ENCODE assay signal across 26 cellular contexts in the genomic region with DNA sequence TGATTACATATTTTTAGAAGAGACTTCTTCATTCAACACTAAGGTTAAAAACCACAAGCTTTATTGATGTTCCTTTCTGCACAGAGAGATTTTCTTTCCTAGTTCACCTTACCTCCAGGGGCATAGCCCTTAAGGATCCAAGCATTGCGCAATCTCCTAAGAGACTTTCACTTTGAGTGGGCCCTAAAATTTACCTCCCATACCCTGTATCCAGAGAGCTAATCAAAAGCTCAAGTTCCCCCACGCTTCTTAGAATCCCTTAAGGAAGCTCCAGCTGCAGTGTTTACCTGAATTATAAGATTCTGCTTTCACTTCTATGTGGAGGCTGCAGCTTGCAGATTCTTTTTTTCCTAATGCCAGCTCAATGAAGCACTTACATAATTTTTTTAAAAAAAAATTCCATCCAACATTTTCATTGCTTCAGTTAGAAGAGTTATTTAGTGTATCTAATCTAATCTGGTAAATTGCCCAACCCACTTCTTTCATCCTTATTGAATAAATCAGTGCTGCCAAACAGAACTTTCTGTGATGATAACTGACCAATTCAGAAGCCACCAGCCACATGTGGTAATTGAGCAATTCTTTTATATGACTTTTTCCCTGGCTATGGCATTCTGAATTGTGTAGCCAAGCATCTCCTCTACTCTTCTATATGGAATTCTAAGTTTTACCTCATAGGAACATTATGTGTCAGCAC. TPM values are rescaled to one million over a fixed set of nuclear protein-coding genes. Genes with fewer than 3 reads are reported as not detected.
DNase-seq lines count a peak whose midpoint lies in the region; ATAC-seq, FAIRE-seq and TF ChIP-seq lines count a peak whose summit lies in the region.
"Had no signal": no experiment of that assay in that cellular context is flagged by ENCODE, and none has a peak within 500 bp of the region (broad histone marks: within the 10 kb centered on the region; RNA-seq: fewer than 3 reads in every experiment).

No MANE protein-coding gene starts in this region.

- CTCF ChIA-PET in activated CD8-positive, alpha-beta memory T cell treated with anti-CD3 and anti-CD28 coated beads, Interleukin-2, amount 10 ng/mL, durations not matched to agents 7 days and 5 days (lab: Charles Lee): no interaction called here

- TF ChIP-seq CTCF in AG09309 (IDR thresholded peaks at IDR 0.05; ENCODE audit: control insufficient read depth, insufficient read depth, low read depth, low read length, missing control alignments): no peak
- TF ChIP-seq CTCF in astrocyte of the cerebellum (IDR thresholded peaks at IDR 0.05; ENCODE audit: low read depth, low read length, missing control alignments): no peak

- H3K36me3 Mint-ChIP-seq in activated CD8-positive, alpha-beta memory T cell treated with anti-CD3 and anti-CD28 coated beads, Interleukin-2, amount 10 ng/mL, durations not matched to agents 7 days and 5 days: no peaks in the 10 kb centered on the region
- H3K36me3 Mint-ChIP-seq: activated naive CD4-positive, alpha-beta T cell treated with anti-CD3 and anti-CD28 coated beads, Interleukin-2, amount 50 U/mL, for 72 hours; naive thymus-derived CD4-positive, alpha-beta T cell had no signal

- H3K4me1 Mint-ChIP-seq in activated CD8-positive, alpha-beta memory T cell treated with anti-CD3 and anti-CD28 coated beads, Interleukin-2, amount 10 ng/mL, durations not matched to agents 7 days and 5 days: no peaks in the 10 kb centered on the region
- H3K4me1 Mint-ChIP-seq: activated CD4-positive, alpha-beta memory T cell treated with anti-CD3 and anti-CD28 coated beads, Interleukin-2, amount 10 ng/mL, durations not matched to agents 7 days and 5 days; central memory CD8-positive, alpha-beta T cell had no signal

- in situ Hi-C loops in astrocyte of the cerebellum (cut with HindIII; ENCODE audit: low sequenced_read_pairs): no loop called here

- no peak for FAIRE-seq in HTR-8/SVneo (lab: Jason Lieb, UNC)

- no peaks in the 10 kb centered on the region for H3K27me3 Mint-ChIP-seq in activated CD8-positive, alpha-beta memory T cell treated with anti-CD3 and anti-CD28 coated beads, Interleukin-2, amount 10 ng/mL, durations not matched to agents 7 days and 5 days
- H3K27me3 Mint-ChIP-seq: activated CD4-positive, alpha-beta memory T cell treated with anti-CD3 and anti-CD28 coated beads, Interleukin-2, amount 10 ng/mL, durations not matched to agents 7 days and 5 days; central memory CD8-positive, alpha-beta T cell; stimulated activated naive CD8-positive, alpha-beta T cell treated with anti-CD3 and anti-CD28 coated beads, Interleukin-15, Interleukin-2, amounts not matched to agents 100 ng/mL and 50 ng/mL, for 24 hours had no signal

- DNase-seq in AG09309 (ENCODE audit: low read depth): peak; percentile 20
- DNase-seq in M059J (ENCODE audit: low read depth): peak; percentile 47
- DNase-seq in astrocyte of the cerebellum (ENCODE audit: low read depth): peak; percentile 64
- no peak for DNase-seq in left lobe of liver (ENCODE audit: low spot score)
- no peak for DNase-seq in activated CD8-positive, alpha-beta memory T cell treated with anti-CD3 and anti-CD28 coated beads, Interleukin-2, amount 10 ng/mL, durations not matched to agents 7 days and 5 days
- no peak for DNase-seq in NCI-H1105 (lab: John Stamatoyannopoulos, UW)
- DNase-seq in HTR-8/SVneo (ENCODE audit: insufficient read length, low spot score): no peak
- DNase-seq: activated CD4-positive, alpha-beta memory T cell treated with anti-CD3 and anti-CD28 coated beads, Interleukin-2, amount 10 ng/mL, durations not matched to agents 7 days and 5 days; activated CD4-positive, CD25-positive, alpha-beta regulatory T cell treated with anti-CD3 and anti-CD28 coated beads, Interleukin-2, amount 50 U/mL, for 72 hours; aorta; DMS153; GDM1; H7; Kasumi-1; midbrain; naive thymus-derived CD4-positive, alpha-beta T cell; NCI-H1092 treated with DMSO at 0.1 percent for 48 hours; NCI-H187 treated with DMSO at 0.1 percent for 48 hours; NCI-H345; RPMI8226 had no signal

- no peak overlapping the region for H3K27ac Mint-ChIP-seq in activated CD8-positive, alpha-beta memory T cell treated with anti-CD3 and anti-CD28 coated beads, Interleukin-2, amount 10 ng/mL, durations not matched to agents 7 days and 5 days
- H3K27ac Mint-ChIP-seq: activated CD4-positive, alpha-beta memory T cell treated with anti-CD3 and anti-CD28 coated beads, Interleukin-2, amount 10 ng/mL, durations not matched to agents 7 days and 5 days; activated naive CD4-positive, alpha-beta T cell treated with anti-CD3 and anti-CD28 coated beads, Interleukin-2, amount 50 U/mL, for 72 hours; naive thymus-derived CD4-positive, alpha-beta T cell; stimulated activated naive CD8-positive, alpha-beta T cell treated with anti-CD3 and anti-CD28 coated beads, Interleukin-15, Interleukin-2, amounts not matched to agents 100 ng/mL and 50 ng/mL, for 24 hours; T-helper 1 cell treated with Interleukin-12 subunit alpha and Interleukin-12 subunit beta and Interleukin-4 antibody, amounts not matched to agents 30 μg/mL and 1 μg/mL, for 36 hours had no signal

- H3K4me3 Mint-ChIP-seq in activated CD8-positive, alpha-beta memory T cell treated with anti-CD3 and anti-CD28 coated beads, Interleukin-2, amount 10 ng/mL, durations not matched to agents 7 days and 5 days: no peak overlapping the region
- H3K4me3 Mint-ChIP-seq: activated CD4-positive, alpha-beta memory T cell treated with anti-CD3 and anti-CD28 coated beads, Interleukin-2, amount 10 ng/mL, durations not matched to agents 7 days and 5 days; central memory CD8-positive, alpha-beta T cell; naive thymus-derived CD4-positive, alpha-beta T cell; stimulated activated naive CD8-positive, alpha-beta T cell treated with anti-CD3 and anti-CD28 coated beads, Interleukin-15, Interleukin-2, amounts not matched to agents 100 ng/mL and 50 ng/mL, for 24 hours; T-helper 1 cell treated with Interleukin-12 subunit alpha and Interleukin-12 subunit beta and Interleukin-4 antibody, amounts not matched to agents 30 μg/mL and 1 μg/mL, for 36 hours had no signal

- H3K4me3 ChIP-seq in AG09309 (ENCODE audit: control insufficient read depth, low read depth, low read length) (no peak overlapping the region), astrocyte of the cerebellum (ENCODE audit: low read depth, low read length) (no peak overlapping the region)
- H3K4me3 ChIP-seq: thoracic aorta had no signal

- no peaks in the 10 kb centered on the region for H3K9me3 Mint-ChIP-seq in activated CD8-positive, alpha-beta memory T cell treated with anti-CD3 and anti-CD28 coated beads, Interleukin-2, amount 10 ng/mL, durations not matched to agents 7 days and 5 days (ENCODE audit: low read depth)
- H3K9me3 Mint-ChIP-seq: activated CD4-positive, alpha-beta memory T cell treated with anti-CD3 and anti-CD28 coated beads, Interleukin-2, amount 10 ng/mL, durations not matched to agents 7 days and 5 days; activated naive CD4-positive, alpha-beta T cell treated with anti-CD3 and anti-CD28 coated beads, Interleukin-2, amount 50 U/mL, for 72 hours; central memory CD8-positive, alpha-beta T cell; stimulated activated naive CD8-positive, alpha-beta T cell treated with anti-CD3 and anti-CD28 coated beads, Interleukin-15, Interleukin-2, amounts not matched to agents 100 ng/mL and 50 ng/mL, for 24 hours; T-helper 1 cell treated with Interleukin-12 subunit alpha and Interleukin-12 subunit beta and Interleukin-4 antibody, amounts not matched to agents 30 μg/mL and 1 μg/mL, for 36 hours had no signal

- ATAC-seq in left lobe of liver: peak; percentile 35
- ATAC-seq in HG02973 (IDR thresholded peaks at IDR 0.05; ENCODE audit: unreplicated experiment): no peak
- no peak for ATAC-seq in activated CD8-positive, alpha-beta memory T cell treated with anti-CD3 and anti-CD28 coated beads, Interleukin-2, amount 10 ng/mL, durations not matched to agents 7 days and 5 days
- ATAC-seq: activated naive CD4-positive, alpha-beta T cell treated with anti-CD3 and anti-CD28 coated beads, Interleukin-2, amount 50 U/mL, for 72 hours; naive thymus-derived CD4-positive, alpha-beta T cell had no signal

RNA-seq across cellular contexts. Expression of gene SPTLC3, which starts 24.6 kb away (rescaled TPM):
- total RNA-seq in M059J (2014; rRNA removed; shearing (Covaris generic)): 3.0 and 9.2 TPM in 2 replicates
- total RNA-seq in left lobe of liver: 24.5 TPM
- 1 to 10 TPM in 1 of 2 experiments, under 1 TPM in 1; 0.16 to 1.2 TPM for total RNA-seq in activated CD8-positive, alpha-beta memory T cell treated with anti-CD3 and anti-CD28 coated beads, Interleukin-2, amount 10 ng/mL, durations not matched to agents 7 days and 5 days
- total RNA-seq: activated CD4-positive, alpha-beta memory T cell treated with anti-CD3 and anti-CD28 coated beads, Interleukin-2, amount 10 ng/mL, durations not matched to agents 7 days and 5 days had no signal

Comparison
In these comparisons a context has a peak if more than half of its experiments do, and no peak if none do; other contexts are left out.
1. DNase-seq: peak in AG09309 (single experiment), M059J (single experiment) and astrocyte of the cerebellum (single experiment); none in left lobe of liver (single experiment), activated CD8-positive, alpha-beta memory T cell treated with anti-CD3 and anti-CD28 coated beads, Interleukin-2, amount 10 ng/mL, durations not matched to agents 7 days and 5 days (single experiment), NCI-H1105 (single experiment) and HTR-8/SVneo (single experiment).